Comparison of ENCODE assay signal across 9 cellular contexts in the genomic region with DNA sequence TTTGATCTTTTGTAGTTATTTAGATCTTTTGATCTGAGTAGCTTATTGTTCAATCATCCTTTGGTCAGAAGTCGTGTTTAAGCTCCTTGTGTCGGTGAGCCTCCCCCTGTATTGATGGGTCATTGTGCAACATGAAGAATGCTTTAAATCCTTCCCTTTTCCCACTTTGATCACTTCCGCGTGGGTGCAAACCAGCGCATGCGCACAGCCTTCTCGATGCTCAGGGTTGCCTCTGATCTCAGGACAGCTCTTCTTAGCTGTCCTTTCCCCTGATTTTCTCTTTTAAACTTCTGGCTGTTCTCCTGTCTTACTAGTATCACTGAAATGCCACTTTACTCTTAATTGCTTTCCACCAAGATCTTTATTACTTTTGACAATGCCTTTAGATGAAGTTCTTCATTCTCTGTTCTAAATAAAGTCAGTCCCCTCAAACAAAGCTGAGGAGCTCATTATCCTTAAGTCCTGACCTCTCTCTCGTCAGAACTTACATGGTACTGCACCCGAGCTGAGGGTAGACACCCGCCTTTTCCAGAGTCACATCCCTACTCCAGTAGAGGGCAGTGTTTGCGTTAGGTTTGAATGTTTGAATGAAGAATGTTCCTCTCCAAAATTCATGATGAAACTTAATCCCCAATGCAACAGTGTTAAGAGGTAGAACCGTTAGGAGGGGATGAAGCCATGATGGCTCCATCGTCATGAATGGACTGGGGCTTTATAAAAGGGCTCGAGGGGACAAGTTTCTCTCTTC.
DNase-seq lines count a peak whose midpoint lies in the region; ATAC-seq and TF ChIP-seq lines count a peak whose summit lies in the region.
"Had no signal": no experiment of that assay in that cellular context is flagged by ENCODE, and none has a peak within 500 bp of the region (broad histone marks: within the 10 kb centered on the region; RNA-seq: fewer than 3 reads in every experiment).

No MANE protein-coding gene starts in this region.

- H3K27me3 Mint-ChIP-seq in progenitor cell of endocrine pancreas, result no peaks in the 10 kb centered on the region

- H3K4me1 Mint-ChIP-seq in progenitor cell of endocrine pancreas (ENCODE audit: low read depth), result peaks cover 9% of the 10 kb centered on the region
- no peaks in the 10 kb centered on the region for H3K4me1 Mint-ChIP-seq in stimulated activated effector memory CD8-positive, alpha-beta T cell treated with anti-CD3 and anti-CD28 coated beads, Interleukin-12 subunit alpha, Interleukin-12 subunit beta, amount 100 ng/mL, for 72 hours

- intact Hi-C loops in colonic mucosa (cut with DNase I), result loop anchor here (10.0 kb wide), 1 partner anchor 1093 kb away; no protein-coding TSS in a partner anchor

- no peak overlapping the region for H3K4me3 Mint-ChIP-seq in progenitor cell of endocrine pancreas (ENCODE audit: low read depth)
- no peak overlapping the region for H3K4me3 Mint-ChIP-seq in stimulated activated effector memory CD8-positive, alpha-beta T cell treated with anti-CD3 and anti-CD28 coated beads, Interleukin-12 subunit alpha, Interleukin-12 subunit beta, amount 100 ng/mL, for 72 hours
- H3K4me3 Mint-ChIP-seq: activated T-cell treated with anti-CD3 and anti-CD28 coated beads, Interleukin-2, amount 50 U/mL, for 72 hours had no signal

- no peak for ATAC-seq in stimulated activated effector memory CD8-positive, alpha-beta T cell treated with anti-CD3 and anti-CD28 coated beads, Interleukin-12 subunit alpha, Interleukin-12 subunit beta, amount 100 ng/mL, for 72 hours
- ATAC-seq in GM21367 (IDR thresholded peaks at IDR 0.05; ENCODE audit: unreplicated experiment), result no peak
- ATAC-seq: activated T-cell treated with anti-CD3 and anti-CD28 coated beads, Interleukin-2, amount 50 U/mL, for 72 hours had no signal

- no peak overlapping the region for H3K27ac Mint-ChIP-seq in progenitor cell of endocrine pancreas
- no peak overlapping the region for H3K27ac Mint-ChIP-seq in stimulated activated effector memory CD8-positive, alpha-beta T cell treated with anti-CD3 and anti-CD28 coated beads, Interleukin-12 subunit alpha, Interleukin-12 subunit beta, amount 100 ng/mL, for 72 hours
- H3K27ac Mint-ChIP-seq: activated T-cell treated with anti-CD3 and anti-CD28 coated beads, Interleukin-2, amount 50 U/mL, for 72 hours had no signal

- no peaks in the 10 kb centered on the region for H3K9me3 ChIP-seq in colonic mucosa

- DNase-seq in NCI-H2107 treated with DMSO at 0.1 percent for 48 hours (lab: John Stamatoyannopoulos, UW; ENCODE audit: unreplicated experiment) (peak; percentile 2), NCI-H2107 (lab: John Stamatoyannopoulos, UW) (no peak), NCI-H446 (lab: John Stamatoyannopoulos, UW) (peak; percentile 20 to 71), colonic mucosa (peak; percentile 42), progenitor cell of endocrine pancreas (ENCODE audit: low spot score, unreplicated experiment) (peak; percentile 16), EL (no peak)
- DNase-seq in stimulated activated effector memory CD8-positive, alpha-beta T cell treated with anti-CD3 and anti-CD28 coated beads, Interleukin-12 subunit alpha, Interleukin-12 subunit beta, amount 100 ng/mL, for 72 hours (ENCODE audit: low spot score in 2 of 2), result no peak
- DNase-seq: activated T-cell treated with anti-CD3 and anti-CD28 coated beads, Interleukin-2, amount 50 U/mL, for 72 hours had no signal

- H3K9me3 Mint-ChIP-seq in progenitor cell of endocrine pancreas (ENCODE audit: low read depth), result no peaks in the 10 kb centered on the region
- peaks cover 10% of the 10 kb centered on the region for H3K9me3 Mint-ChIP-seq in stimulated activated effector memory CD8-positive, alpha-beta T cell treated with anti-CD3 and anti-CD28 coated beads, Interleukin-12 subunit alpha, Interleukin-12 subunit beta, amount 100 ng/mL, for 72 hours

- H3K27me3 ChIP-seq in colonic mucosa, result no peaks in the 10 kb centered on the region

- no peaks in the 10 kb centered on the region for H3K36me3 Mint-ChIP-seq in progenitor cell of endocrine pancreas (ENCODE audit: insufficient read depth)
- H3K36me3 Mint-ChIP-seq in stimulated activated effector memory CD8-positive, alpha-beta T cell treated with anti-CD3 and anti-CD28 coated beads, Interleukin-12 subunit alpha, Interleukin-12 subunit beta, amount 100 ng/mL, for 72 hours, result no peaks in the 10 kb centered on the region

- H3K9ac ChIP-seq in colonic mucosa (ENCODE audit: low read depth in 2 of 2, low read length in 2 of 2), result no peak overlapping the region

- no peak overlapping the region for H3K27ac ChIP-seq in colonic mucosa

- H3K4me3 ChIP-seq in colonic mucosa, result no peak overlapping the region

- no peaks in the 10 kb centered on the region for H3K4me1 ChIP-seq in colonic mucosa

- TF ChIP-seq CTCF in colonic mucosa (IDR thresholded peaks at IDR 0.05) (peak; percentile 38), progenitor cell of endocrine pancreas (IDR thresholded peaks at IDR 0.05; ENCODE audit: unreplicated experiment) (peak; percentile 74)

- H3K36me3 ChIP-seq in colonic mucosa, result no peaks in the 10 kb centered on the region

Comparison
In these comparisons a context has a peak if more than half of its experiments do, and no peak if none do; other contexts are left out.
1. DNase-seq: peak in NCI-H2107 treated with DMSO at 0.1 percent for 48 hours (single experiment), NCI-H446 (2 of 2), colonic mucosa (single experiment) and progenitor cell of endocrine pancreas (single experiment); none in NCI-H2107 (single experiment), stimulated activated effector memory CD8-positive, alpha-beta T cell treated with anti-CD3 and anti-CD28 coated beads, Interleukin-12 subunit alpha, Interleukin-12 subunit beta, amount 100 ng/mL, for 72 hours (0 of 2) and EL (single experiment).